In the genomic region with DNA sequence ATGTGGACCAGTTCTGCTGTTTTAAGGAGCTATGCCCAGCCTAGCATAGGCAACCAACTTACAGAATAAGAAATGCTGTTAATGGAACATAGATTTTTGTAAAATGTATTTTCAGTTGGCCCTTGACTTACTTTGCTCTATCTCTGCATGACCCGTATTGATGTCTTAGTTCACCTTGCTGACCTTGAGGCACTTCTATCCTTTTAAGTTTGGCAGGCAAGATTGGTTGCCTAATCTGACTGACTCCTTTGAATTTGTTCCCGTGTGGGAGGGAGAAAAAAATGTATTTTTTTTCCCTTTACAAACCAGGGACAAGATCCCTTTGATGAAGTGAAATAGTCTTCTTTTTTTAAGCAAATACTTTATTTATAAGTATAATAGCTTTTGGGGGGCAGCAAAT, we compare ENCODE assay signal across 1 cellular context.
TF ChIP-seq lines count a peak whose summit lies in the region.

No MANE protein-coding gene starts in this region.

TF ChIP-seq in HepG2, 621 proteins besides CTCF, POLR2A, EP300 and RAD21 (continued from another document and continues in another):
- TF ChIP-seq ATAD3A (CRISPR knock-in tag; IDR thresholded peaks at IDR 0.05): no peak
- TF ChIP-seq WIZ (CRISPR knock-in tag; IDR thresholded peaks at IDR 0.05): no peak
- TF ChIP-seq ZSCAN5A (CRISPR knock-in tag; IDR thresholded peaks at IDR 0.05; ENCODE audit: borderline replicate concordance): no peak
- TF ChIP-seq ZBTB21 (CRISPR knock-in tag; IDR thresholded peaks at IDR 0.05): no peak
- no peak for TF ChIP-seq MYNN (CRISPR knock-in tag; IDR thresholded peaks at IDR 0.05; ENCODE audit: low read depth)
- TF ChIP-seq ZNF234 (CRISPR knock-in tag; conservative IDR thresholded peaks at IDR 0.05): no peak
- TF ChIP-seq KLF11 (CRISPR knock-in tag; IDR thresholded peaks at IDR 0.05): no peak
- TF ChIP-seq MLLT10 (CRISPR knock-in tag; IDR thresholded peaks at IDR 0.05): no peak
- TF ChIP-seq ETV5 (CRISPR knock-in tag; IDR thresholded peaks at IDR 0.05; ENCODE audit: borderline replicate concordance): peak; percentile 53; the same call in 1 of the 2 replicates
- TF ChIP-seq NFIB (CRISPR knock-in tag; IDR thresholded peaks at IDR 0.05; ENCODE audit: borderline replicate concordance): no peak
- no peak for TF ChIP-seq GLI4 (CRISPR knock-in tag; IDR thresholded peaks at IDR 0.05; ENCODE audit: borderline replicate concordance)
- TF ChIP-seq ZNF331 (CRISPR knock-in tag; IDR thresholded peaks at IDR 0.05): no peak
- TF ChIP-seq KLF6 (CRISPR knock-in tag; IDR thresholded peaks at IDR 0.05): no peak
- no peak for TF ChIP-seq MXD4 (CRISPR knock-in tag; IDR thresholded peaks at IDR 0.05)
- TF ChIP-seq HMGXB3 (CRISPR knock-in tag; IDR thresholded peaks at IDR 0.05; ENCODE audit: borderline replicate concordance): 0 out of 2 replicates have a peak, but pooled peaks have one; percentile 50
- TF ChIP-seq, protein P1, sequence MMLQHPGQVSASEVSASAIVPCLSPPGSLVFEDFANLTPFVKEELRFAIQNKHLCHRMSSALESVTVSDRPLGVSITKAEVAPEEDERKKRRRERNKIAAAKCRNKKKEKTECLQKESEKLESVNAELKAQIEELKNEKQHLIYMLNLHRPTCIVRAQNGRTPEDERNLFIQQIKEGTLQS (CRISPR knock-in tag; IDR thresholded peaks at IDR 0.05): no peak
- TF ChIP-seq ZNF629 (CRISPR knock-in tag; conservative IDR thresholded peaks at IDR 0.05): no peak
- peak; percentile 51; the same call in 1 of the 2 replicates for TF ChIP-seq HNF4G (IDR thresholded peaks at IDR 0.05; ENCODE audit: borderline replicate concordance, low read depth, low read length)
- no peak for TF ChIP-seq HNF4G (CRISPR knock-in tag; IDR thresholded peaks at IDR 0.05; ENCODE audit: borderline replicate concordance, low read depth)
- no peak for TF ChIP-seq SP140L (CRISPR knock-in tag; IDR thresholded peaks at IDR 0.05; ENCODE audit: borderline replicate concordance)
- no peak for TF ChIP-seq CREB1 (IDR thresholded peaks at IDR 0.05)
- 0 out of 2 replicates have a peak, but pooled peaks have one; percentile 45 for TF ChIP-seq CREB1 (CRISPR knock-in tag; IDR thresholded peaks at IDR 0.05)
- TF ChIP-seq CENPX (CRISPR knock-in tag; IDR thresholded peaks at IDR 0.05): no peak
- TF ChIP-seq ZMYM3 (CRISPR knock-in tag; IDR thresholded peaks at IDR 0.05): no peak
- TF ChIP-seq ZNF235 (CRISPR knock-in tag; IDR thresholded peaks at IDR 0.05; ENCODE audit: borderline replicate concordance): no peak
- no peak for TF ChIP-seq ZNF547 (CRISPR knock-in tag; IDR thresholded peaks at IDR 0.05)
- TF ChIP-seq ZNF260 (CRISPR knock-in tag; IDR thresholded peaks at IDR 0.05; ENCODE audit: borderline replicate concordance, low read depth): no peak
- no peak for TF ChIP-seq ZKSCAN1 (IDR thresholded peaks at IDR 0.05; ENCODE audit: low read length)
- TF ChIP-seq, protein P2, sequence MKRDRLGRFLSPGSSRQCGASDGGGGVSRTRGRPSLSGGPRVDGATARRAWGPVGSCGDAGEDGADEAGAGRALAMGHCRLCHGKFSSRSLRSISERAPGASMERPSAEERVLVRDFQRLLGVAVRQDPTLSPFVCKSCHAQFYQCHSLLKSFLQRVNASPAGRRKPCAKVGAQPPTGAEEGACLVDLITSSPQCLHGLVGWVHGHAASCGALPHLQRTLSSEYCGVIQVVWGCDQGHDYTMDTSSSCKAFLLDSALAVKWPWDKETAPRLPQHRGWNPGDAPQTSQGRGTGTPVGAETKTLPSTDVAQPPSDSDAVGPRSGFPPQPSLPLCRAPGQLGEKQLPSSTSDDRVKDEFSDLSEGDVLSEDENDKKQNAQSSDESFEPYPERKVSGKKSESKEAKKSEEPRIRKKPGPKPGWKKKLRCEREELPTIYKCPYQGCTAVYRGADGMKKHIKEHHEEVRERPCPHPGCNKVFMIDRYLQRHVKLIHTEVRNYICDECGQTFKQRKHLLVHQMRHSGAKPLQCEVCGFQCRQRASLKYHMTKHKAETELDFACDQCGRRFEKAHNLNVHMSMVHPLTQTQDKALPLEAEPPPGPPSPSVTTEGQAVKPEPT (CRISPR knock-in tag; IDR thresholded peaks at IDR 0.05; ENCODE audit: low read depth): no peak
- TF ChIP-seq RCOR2 (CRISPR knock-in tag; IDR thresholded peaks at IDR 0.05): 0 out of 2 replicates have a peak, but pooled peaks have one; percentile 62
- TF ChIP-seq UBTF (CRISPR knock-in tag; IDR thresholded peaks at IDR 0.05): no peak
- TF ChIP-seq, protein P3, sequence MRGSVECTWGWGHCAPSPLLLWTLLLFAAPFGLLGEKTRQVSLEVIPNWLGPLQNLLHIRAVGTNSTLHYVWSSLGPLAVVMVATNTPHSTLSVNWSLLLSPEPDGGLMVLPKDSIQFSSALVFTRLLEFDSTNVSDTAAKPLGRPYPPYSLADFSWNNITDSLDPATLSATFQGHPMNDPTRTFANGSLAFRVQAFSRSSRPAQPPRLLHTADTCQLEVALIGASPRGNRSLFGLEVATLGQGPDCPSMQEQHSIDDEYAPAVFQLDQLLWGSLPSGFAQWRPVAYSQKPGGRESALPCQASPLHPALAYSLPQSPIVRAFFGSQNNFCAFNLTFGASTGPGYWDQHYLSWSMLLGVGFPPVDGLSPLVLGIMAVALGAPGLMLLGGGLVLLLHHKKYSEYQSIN (CRISPR knock-in tag; IDR thresholded peaks at IDR 0.05; ENCODE audit: borderline replicate concordance): no peak
- peak; percentile 35; the same call in 1 of the 2 replicates for TF ChIP-seq ZNF644 (CRISPR knock-in tag; IDR thresholded peaks at IDR 0.05; ENCODE audit: low read depth)
- no peak for TF ChIP-seq PAX8 (CRISPR knock-in tag; IDR thresholded peaks at IDR 0.05; ENCODE audit: borderline replicate concordance)
- TF ChIP-seq HNF1B (CRISPR knock-in tag; IDR thresholded peaks at IDR 0.05): no peak
- TF ChIP-seq FOXM1 (CRISPR knock-in tag; IDR thresholded peaks at IDR 0.05): no peak
- no peak for TF ChIP-seq KLF13 (CRISPR knock-in tag; IDR thresholded peaks at IDR 0.05)
- TF ChIP-seq, protein P4, sequence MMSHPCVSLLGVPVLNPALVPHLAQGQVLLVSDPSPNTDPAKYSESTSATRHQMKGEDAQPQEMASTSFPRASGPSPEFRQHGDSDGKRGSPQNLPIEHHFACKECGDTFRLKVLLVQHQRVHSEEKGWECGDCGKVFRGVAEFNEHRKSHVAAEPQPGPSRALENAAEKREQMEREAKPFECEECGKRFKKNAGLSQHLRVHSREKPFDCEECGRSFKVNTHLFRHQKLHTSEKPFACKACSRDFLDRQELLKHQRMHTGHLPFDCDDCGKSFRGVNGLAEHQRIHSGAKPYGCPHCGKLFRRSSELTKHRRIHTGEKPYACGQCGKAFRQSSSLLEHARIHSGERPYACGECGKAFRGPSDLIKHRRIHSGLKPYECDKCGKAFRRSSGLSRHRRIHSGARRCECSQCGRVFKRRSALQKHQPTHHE (CRISPR knock-in tag; IDR thresholded peaks at IDR 0.05; ENCODE audit: borderline replicate concordance): no peak
- no peak for TF ChIP-seq KMT2A (CRISPR knock-in tag; IDR thresholded peaks at IDR 0.05)
- TF ChIP-seq ZNF296 (CRISPR knock-in tag; conservative IDR thresholded peaks at IDR 0.05): no peak
- no peak for TF ChIP-seq TRIM22 (IDR thresholded peaks at IDR 0.05)
- no peak for TF ChIP-seq ZNF484 (CRISPR knock-in tag; IDR thresholded peaks at IDR 0.05; ENCODE audit: borderline replicate concordance, low read depth)
- TF ChIP-seq SP2 (CRISPR knock-in tag; IDR thresholded peaks at IDR 0.05): no peak
- TF ChIP-seq ZNF737 (CRISPR knock-in tag; IDR thresholded peaks at IDR 0.05; ENCODE audit: borderline replicate concordance): no peak
